In genomic region chr1:199546323-199546722, GRCh38 we compare ENCODE assay signal across 13 cellular contexts.
A peak's percentile ranks its signal among the peaks of the same experiment; 100 is the strongest.
DNase-seq lines count a peak whose midpoint lies in the region; ATAC-seq and TF ChIP-seq lines count a peak whose summit lies in the region.
"Had no signal": no experiment of that assay in that cellular context is flagged by ENCODE, and none has a peak within 500 bp of the region (broad histone marks: within the 10 kb centered on the region; RNA-seq: fewer than 3 reads in every experiment).

No MANE protein-coding gene starts in this region.

- H3K36me3 ChIP-seq in brain microvascular endothelial cell (replicated peaks) = no peaks in the 10 kb centered on the region

- no peak overlapping the region for H3K27ac ChIP-seq in brain microvascular endothelial cell
- H3K27ac ChIP-seq: parathyroid adenoma had no signal

- peak; percentile 72 for ATAC-seq in GM21423 (IDR thresholded peaks at IDR 0.05; ENCODE audit: unreplicated experiment)
- peak; percentile 61 for ATAC-seq in HG03354 (IDR thresholded peaks at IDR 0.05; ENCODE audit: poor library complexity, severe bottlenecking, unreplicated experiment)

- no peak overlapping the region for H3K4me3 ChIP-seq in brain microvascular endothelial cell (ENCODE audit: low read depth, low read length)

- TF ChIP-seq CTCF in brain microvascular endothelial cell (IDR thresholded peaks at IDR 0.05; ENCODE audit: low read depth, low read length, missing control alignments) = no peak

- H3K27me3 ChIP-seq in brain microvascular endothelial cell (replicated peaks) = no peaks in the 10 kb centered on the region

- in situ Hi-C loops in brain microvascular endothelial cell (cut with HindIII; ENCODE audit: low pct_ligation_motif_present, low sequenced_read_pairs) = no loop called here

- DNase-seq in ELR (ENCODE audit: low read depth) = peak; percentile 80
- peak; percentile 14 for DNase-seq in brain microvascular endothelial cell
- no peak for DNase-seq in midbrain (lab: John Stamatoyannopoulos, UW)
- DNase-seq in NCI-H510A (lab: John Stamatoyannopoulos, UW) = no peak
- DNase-seq in SHP77 treated with DMSO at 0.1 percent for 48 hours (lab: John Stamatoyannopoulos, UW) = no peak
- DNase-seq in NCI-H748 (lab: John Stamatoyannopoulos, UW; ENCODE audit: unreplicated experiment) = no peak
- DNase-seq: activated CD4-positive, alpha-beta T cell treated with anti-CD3 and anti-CD28 coated beads for 48 hours; hippocampal formation; NCI-H2029 treated with DMSO at 0.1 percent for 48 hours; stimulated activated naive CD4-positive, alpha-beta T cell treated with Interleukin-2 at 50 U/mL for 16 hours had no signal

Comparison
In these comparisons a context has a peak if more than half of its experiments do, and no peak if none do; other contexts are left out.
1. DNase-seq: peak in ELR (single experiment) and brain microvascular endothelial cell (single experiment); none in midbrain (single experiment), NCI-H510A (single experiment), SHP77 treated with DMSO at 0.1 percent for 48 hours (single experiment) and NCI-H748 (single experiment).